Comparison of ENCODE assay signal across 8 cellular contexts in genomic region chr16:21513337-21513741, GRCh38.
DNase-seq lines count a peak whose midpoint lies in the region; ATAC-seq and TF ChIP-seq lines count a peak whose summit lies in the region.
"Not testable (repeated sequence)": the region's sequence is repeated elsewhere in the genome, so short reads cannot be mapped to it uniquely, and the experiment has no call there.

No MANE protein-coding gene starts in this region.

- not testable (repeated sequence) for H3K27me3 Mint-ChIP-seq in activated naive CD4-positive, alpha-beta T cell treated with anti-CD3 and anti-CD28 coated beads, Interleukin-2, amount 50 U/mL, for 24 hours

- not testable (repeated sequence) for ATAC-seq in RWPE2 (ENCODE audit: low read depth)

- peaks cover 94 to 99% (median 97%) of the 10 kb centered on the region in 11 experiments for H4K20me1 ChIP-seq in BLaER1 treated with 17β-estradiol and CSF1 and Interleukin-3, amounts not matched to agents 10 nM and 100 nM
- peaks cover 29% of the 10 kb centered on the region for H4K20me1 ChIP-seq in osteoblast (ENCODE audit: insufficient read depth, low read length)

- not testable (repeated sequence) for H3K9me3 ChIP-seq in BLaER1 treated with 17β-estradiol and CSF1 and Interleukin-3, amounts not matched to agents 10 nM and 100 nM (replicated peaks in 1 of 11); HEK293 (ENCODE audit: control insufficient read depth, insufficient read depth, low read depth, low read length); RWPE2 (ENCODE audit: severe bottlenecking); osteoblast (ENCODE audit: low read depth, low read length)

- H3K27me3 ChIP-seq in BLaER1 treated with 17β-estradiol and CSF1 and Interleukin-3, amounts not matched to agents 10 nM and 100 nM; RWPE2 (ENCODE audit: insufficient read depth, poor library complexity, severe bottlenecking); osteoblast (ENCODE audit: insufficient read depth, low read length): not testable (repeated sequence)

- CTCF ChIA-PET in HEK293 (lab: Yijun Ruan, JAX) = not testable (repeated sequence)

- H3K4me1 ChIP-seq in BLaER1 treated with 17β-estradiol and CSF1 and Interleukin-3, amounts not matched to agents 10 nM and 100 nM = peaks cover 82 to 97% (median 93%) of the 10 kb centered on the region in 10 experiments
- H3K4me1 ChIP-seq in HEK293 (ENCODE audit: control insufficient read depth, insufficient read depth, low read length) = peaks cover 16% of the 10 kb centered on the region; the same call in 1 of the 2 replicates
- H3K4me1 ChIP-seq in RWPE2 (ENCODE audit: insufficient read depth, poor library complexity, severe bottlenecking) = peaks cover 44% of the 10 kb centered on the region
- peaks cover 15% of the 10 kb centered on the region for H3K4me1 ChIP-seq in osteoblast (ENCODE audit: insufficient read depth, low read length)

- H3K79me2 ChIP-seq in osteoblast (ENCODE audit: insufficient read depth, low read length) = peaks cover 89% of the 10 kb centered on the region

- POLR2A ChIA-PET in HEK293 (lab: Yijun Ruan, JAX) = not testable (repeated sequence)

- TF ChIP-seq CTCF in HEK293 (tag by site-specific recombination; IDR thresholded peaks at IDR 0.05); RWPE2 (IDR thresholded peaks at IDR 0.05; ENCODE audit: poor library complexity, severe bottlenecking); coronary artery (IDR thresholded peaks at IDR 0.05); osteoblast (IDR thresholded peaks at IDR 0.05; ENCODE audit: extremely low read depth, low read depth, low read length): not testable (repeated sequence)

- H3K4me3 ChIP-seq in BLaER1 treated with 17β-estradiol and CSF1 and Interleukin-3, amounts not matched to agents 10 nM and 100 nM = peak overlapping the region in 5 of 10 experiments; percentile 0 to 30 (median 20); a peak in 5 of 20 replicates
- H3K4me3 ChIP-seq in HEK293 (ENCODE audit: low read depth, low read length); RWPE2 (ENCODE audit: severe bottlenecking); osteoblast (ENCODE audit: insufficient read depth, low read length): not testable (repeated sequence)
- peak overlapping the region; percentile 15 for H3K4me3 ChIP-seq in coronary artery

- H3K36me3 ChIP-seq in BLaER1 treated with 17β-estradiol and CSF1 and Interleukin-3, amounts not matched to agents 10 nM and 100 nM = peaks cover 19 to 69% (median 44%) of the 10 kb centered on the region in 11 experiments; a peak in 19 of 22 replicates
- peaks cover 0 to 13% of the 10 kb centered on the region in 2 experiments; a peak in 2 of 3 replicates for H3K36me3 ChIP-seq in HEK293 (ENCODE audit: control insufficient read depth in 2 of 2, insufficient read depth in 1 of 2, low read length in 2 of 2)
- peaks cover 54% of the 10 kb centered on the region for H3K36me3 ChIP-seq in RWPE2 (ENCODE audit: low read depth)
- not testable (repeated sequence) for H3K36me3 ChIP-seq in osteoblast (ENCODE audit: insufficient read depth, low read length)

- peak overlapping the region; percentile 79 to 99 (median 95) for H3K4me2 ChIP-seq in BLaER1 treated with 17β-estradiol and CSF1 and Interleukin-3, amounts not matched to agents 10 nM and 100 nM
- not testable (repeated sequence) for H3K4me2 ChIP-seq in osteoblast (ENCODE audit: insufficient read depth, low read length)

- not testable (repeated sequence) for H3K4me3 Mint-ChIP-seq in activated naive CD4-positive, alpha-beta T cell treated with anti-CD3 and anti-CD28 coated beads, Interleukin-2, amount 50 U/mL, for 24 hours

- peak overlapping the region in 10 of 11 experiments; percentile 14 to 59 (median 34); a peak in 12 of 22 replicates for H3K9ac ChIP-seq in BLaER1 treated with 17β-estradiol and CSF1 and Interleukin-3, amounts not matched to agents 10 nM and 100 nM

- not testable (repeated sequence) for DNase-seq in RWPE2 (ENCODE audit: low spot score); coronary artery (ENCODE audit: low spot score)
- peak; percentile 66 for DNase-seq in islet precursor cell
- DNase-seq in osteoblast (ENCODE audit: insufficient read length, low spot score, missing footprints) = peak; percentile 47
- peak in 6 of 49 donors; percentile 13 to 59 (median 30) for DNase-seq in substantia nigra (lab: John Stamatoyannopoulos, UW)

- peak overlapping the region in 3 of 11 experiments; percentile 18 to 78 (median 43); a peak in 4 of 22 replicates for H3K27ac ChIP-seq in BLaER1 treated with 17β-estradiol and CSF1 and Interleukin-3, amounts not matched to agents 10 nM and 100 nM
- H3K27ac ChIP-seq in HEK293 (ENCODE audit: extremely low read depth, low read depth, low read length) = not testable (repeated sequence)
- peak overlapping the region; percentile 35 for H3K27ac ChIP-seq in RWPE2 (ENCODE audit: poor library complexity, severe bottlenecking)
- H3K27ac ChIP-seq in coronary artery = peak overlapping the region; percentile 36 to 84
- peak overlapping the region; percentile 33 for H3K27ac ChIP-seq in osteoblast (ENCODE audit: low read depth, low read length)
- peak overlapping the region; percentile 49 for H3K27ac ChIP-seq in substantia nigra (ENCODE audit: low read depth, low read length, poor library complexity, severe bottlenecking)

- H2AFZ ChIP-seq in osteoblast (ENCODE audit: low read length) = not testable (repeated sequence)

- H3K9me3 Mint-ChIP-seq in activated naive CD4-positive, alpha-beta T cell treated with anti-CD3 and anti-CD28 coated beads, Interleukin-2, amount 50 U/mL, for 24 hours = not testable (repeated sequence)

- H3K27ac Mint-ChIP-seq in activated naive CD4-positive, alpha-beta T cell treated with anti-CD3 and anti-CD28 coated beads, Interleukin-2, amount 50 U/mL, for 24 hours = peak overlapping the region; percentile 46

- H3K4me1 Mint-ChIP-seq in activated naive CD4-positive, alpha-beta T cell treated with anti-CD3 and anti-CD28 coated beads, Interleukin-2, amount 50 U/mL, for 24 hours = peaks cover 67% of the 10 kb centered on the region

- peaks cover 13% of the 10 kb centered on the region for H3K36me3 Mint-ChIP-seq in activated naive CD4-positive, alpha-beta T cell treated with anti-CD3 and anti-CD28 coated beads, Interleukin-2, amount 50 U/mL, for 24 hours

TF ChIP-seq in HEK293, 187 proteins besides CTCF, POLR2A, EP300 and RAD21:
- TF ChIP-seq IKZF3 (tag by site-specific recombination; IDR thresholded peaks at IDR 0.05) (peak; percentile 55), ZNF600 (tag by site-specific recombination; IDR thresholded peaks at IDR 0.05) (peak; percentile 56; the same call in 1 of the 2 replicates), ATF2 (tag by site-specific recombination; IDR thresholded peaks at IDR 0.05; ENCODE audit: low read depth) (0 out of 2 replicates have a peak, but pooled peaks have one; percentile 10), ZNF366 (tag by site-specific recombination; conservative IDR thresholded peaks at IDR 0.05) (peak; percentile 66), ZBTB17 (tag by site-specific recombination; IDR thresholded peaks at IDR 0.05) (0 out of 2 replicates have a peak, but pooled peaks have one; percentile 14), ZFHX2 (tag by site-specific recombination; conservative IDR thresholded peaks at IDR 0.05) (peak; percentile 55), EGR2 (tag by site-specific recombination; IDR thresholded peaks at IDR 0.05; ENCODE audit: low read depth) (peak; percentile 53)
